13 cellular contexts compared by ENCODE assay signal in genomic region chr15:88802250-88802990, GRCh38. TPM values are rescaled to one million over a fixed set of nuclear protein-coding genes. Genes with fewer than 3 reads are reported as not detected.
A peak's percentile ranks its signal among the peaks of the same experiment; 100 is the strongest.
DNase-seq lines count a peak whose midpoint lies in the region; ATAC-seq and TF ChIP-seq lines count a peak whose summit lies in the region.
"Had no signal": no experiment of that assay in that cellular context is flagged by ENCODE, and none has a peak within 500 bp of the region (broad histone marks: within the 10 kb centered on the region; RNA-seq: fewer than 3 reads in every experiment).

No MANE protein-coding gene starts in this region.

- POLR2A ChIA-PET in CD4-positive, alpha-beta memory T cell (lab: Charles Lee; ENCODE audit: partially characterized antibody), result no interaction called here

- H3K9me3 Mint-ChIP-seq in CD4-positive, alpha-beta memory T cell, result peaks cover 0 to 1% (median 0%) of the 10 kb centered on the region in 8 donors
- no peaks in the 10 kb centered on the region for H3K9me3 Mint-ChIP-seq in endodermal cell
- H3K9me3 Mint-ChIP-seq in neural progenitor cell, result no peaks in the 10 kb centered on the region
- H3K9me3 Mint-ChIP-seq: activated CD4-positive, alpha-beta memory T cell treated with anti-CD3 and anti-CD28 coated beads for 36 hours had no signal

- H3K9me3 ChIP-seq in CD4-positive, alpha-beta memory T cell (ENCODE audit: control insufficient read depth in 1 of 2, low read length in 2 of 2), result no peaks in the 10 kb centered on the region
- no peaks in the 10 kb centered on the region for H3K9me3 ChIP-seq in MG63
- no peaks in the 10 kb centered on the region for H3K9me3 ChIP-seq in endodermal cell (ENCODE audit: control insufficient read depth, low read length)
- H3K9me3 ChIP-seq in neural progenitor cell (ENCODE audit: low read depth), result no peaks in the 10 kb centered on the region
- H3K9me3 ChIP-seq in Peyer's patch, result no peaks in the 10 kb centered on the region
- H3K9me3 ChIP-seq: SK-N-SH, upper lobe of right lung had no signal

- peaks cover 5% of the 10 kb centered on the region for H3K27me3 ChIP-seq in CD4-positive, alpha-beta memory T cell (ENCODE audit: insufficient read depth, low read length)
- peaks cover 37% of the 10 kb centered on the region for H3K27me3 ChIP-seq in MG63
- H3K27me3 ChIP-seq in endodermal cell (ENCODE audit: control insufficient read depth, insufficient read depth, low read length, poor library complexity, severe bottlenecking), result peaks cover 85% of the 10 kb centered on the region
- H3K27me3 ChIP-seq in neural progenitor cell, result peaks cover 97% of the 10 kb centered on the region
- peaks cover 0 to 14% of the 10 kb centered on the region in 2 donors for H3K27me3 ChIP-seq in Peyer's patch

- H3K4me3 ChIP-seq in CD4-positive, alpha-beta memory T cell (ENCODE audit: low read length in 2 of 2), result no peak overlapping the region
- H3K4me3 ChIP-seq in MG63, result peak overlapping the region; percentile 30
- H3K4me3 ChIP-seq in endodermal cell (ENCODE audit: low read length), result peak overlapping the region; percentile 75
- H3K4me3 ChIP-seq in neural progenitor cell, result peak overlapping the region; percentile 86
- peak overlapping the region in 2 of 4 donors; percentile 12 to 17 for H3K4me3 ChIP-seq in Peyer's patch
- H3K4me3 ChIP-seq: upper lobe of right lung had no signal

- H3K36me3 ChIP-seq in CD4-positive, alpha-beta memory T cell (ENCODE audit: insufficient read depth, low read length), result no peaks in the 10 kb centered on the region
- H3K36me3 ChIP-seq in MG63 (no peaks in the 10 kb centered on the region), endodermal cell (ENCODE audit: control insufficient read depth, insufficient read depth, low read length) (no peaks in the 10 kb centered on the region), neural progenitor cell (no peaks in the 10 kb centered on the region), Peyer's patch (no peaks in the 10 kb centered on the region)
- H3K36me3 ChIP-seq: upper lobe of right lung had no signal

- no peak overlapping the region for H3K27ac Mint-ChIP-seq in CD4-positive, alpha-beta memory T cell
- no peak overlapping the region for H3K27ac Mint-ChIP-seq in endodermal cell
- no peak overlapping the region for H3K27ac Mint-ChIP-seq in neural progenitor cell
- H3K27ac Mint-ChIP-seq: activated CD4-positive, alpha-beta memory T cell treated with anti-CD3 and anti-CD28 coated beads for 36 hours had no signal

- H3K4me3 Mint-ChIP-seq in CD4-positive, alpha-beta memory T cell, result peak overlapping the region in 7 of 8 donors; percentile 43 to 89 (median 71)
- peak overlapping the region; percentile 68 for H3K4me3 Mint-ChIP-seq in endodermal cell
- peak overlapping the region; percentile 93 for H3K4me3 Mint-ChIP-seq in neural progenitor cell
- H3K4me3 Mint-ChIP-seq: activated CD4-positive, alpha-beta memory T cell treated with anti-CD3 and anti-CD28 coated beads for 36 hours had no signal

- no peaks in the 10 kb centered on the region for H3K36me3 Mint-ChIP-seq in CD4-positive, alpha-beta memory T cell
- H3K36me3 Mint-ChIP-seq in endodermal cell (ENCODE audit: low read depth), result no peaks in the 10 kb centered on the region
- H3K36me3 Mint-ChIP-seq in neural progenitor cell, result no peaks in the 10 kb centered on the region
- H3K36me3 Mint-ChIP-seq: activated CD4-positive, alpha-beta memory T cell treated with anti-CD3 and anti-CD28 coated beads for 36 hours had no signal

- H3K4me1 ChIP-seq in CD4-positive, alpha-beta memory T cell (ENCODE audit: insufficient read depth, low read length), result no peaks in the 10 kb centered on the region
- no peaks in the 10 kb centered on the region for H3K4me1 ChIP-seq in endodermal cell (ENCODE audit: control insufficient read depth, insufficient read depth, low read length)
- peaks cover 6% of the 10 kb centered on the region for H3K4me1 ChIP-seq in neural progenitor cell
- H3K4me1 ChIP-seq in Peyer's patch, result no peaks in the 10 kb centered on the region
- H3K4me1 ChIP-seq: upper lobe of right lung had no signal

- no peak for TF ChIP-seq CTCF in endodermal cell (conservative IDR thresholded peaks at IDR 0.05)
- no peak for TF ChIP-seq CTCF in neural progenitor cell (IDR thresholded peaks at IDR 0.05)
- TF ChIP-seq CTCF in Peyer's patch (IDR thresholded peaks at IDR 0.05), result no peak

- H3F3A ChIP-seq in neural progenitor cell (ENCODE audit: low read depth), result peaks cover 10% of the 10 kb centered on the region

- CTCF ChIA-PET in CD4-positive, alpha-beta memory T cell (lab: Charles Lee; ENCODE audit: partially characterized antibody), result no interaction called here

- peaks cover 47 to 51% of the 10 kb centered on the region in 2 donors for H3K27me3 Mint-ChIP-seq in CD4-positive, alpha-beta memory T cell
- H3K27me3 Mint-ChIP-seq in endodermal cell (ENCODE audit: insufficient read depth) (peaks cover 86% of the 10 kb centered on the region), neural progenitor cell (ENCODE audit: insufficient read depth, low read depth) (peaks cover 53% of the 10 kb centered on the region)

- intact Hi-C loops in CD4-positive, alpha-beta memory T cell (cut with micrococcal nuclease), result loop anchor here (10.0 kb wide), 1 partner anchor 178 kb away; the partner anchor contains the start of gene AEN

- peaks cover 11% of the 10 kb centered on the region for H4K20me1 ChIP-seq in neural progenitor cell (ENCODE audit: low read depth)

- H3K79me2 ChIP-seq in neural progenitor cell (ENCODE audit: low read depth), result no peaks in the 10 kb centered on the region

- H3K27ac ChIP-seq in CD4-positive, alpha-beta memory T cell (ENCODE audit: low read depth, low read length), result no peak overlapping the region
- H3K27ac ChIP-seq in endodermal cell (ENCODE audit: low read depth, low read length) (no peak overlapping the region), neural progenitor cell (no peak overlapping the region), Peyer's patch (no peak overlapping the region)
- H3K27ac ChIP-seq: upper lobe of right lung had no signal

- no peak for ATAC-seq in HG03457 (IDR thresholded peaks at IDR 0.05; ENCODE audit: unreplicated experiment)
- ATAC-seq: upper lobe of right lung had no signal

- peak overlapping the region; percentile 95 for H2AFZ ChIP-seq in neural progenitor cell (replicated peaks)

- H3K9ac ChIP-seq in endodermal cell (ENCODE audit: extremely low read depth, low read length, poor library complexity, severe bottlenecking) (no peak overlapping the region), neural progenitor cell (no peak overlapping the region)
- H3K9ac ChIP-seq: SK-N-SH had no signal

- DNase-seq in CD4-positive, alpha-beta memory T cell, result no peak
- no peak for DNase-seq in MG63
- DNase-seq in endodermal cell, result no peak
- no peak for DNase-seq in neural progenitor cell (ENCODE audit: low spot score)
- DNase-seq in NCI-H1436 treated with DMSO at 0.1 percent for 48 hours (lab: John Stamatoyannopoulos, UW), result no peak
- no peak for DNase-seq in stimulated activated CD4-positive, alpha-beta T cell treated with anti-CD3 and anti-CD28 coated beads, Interleukin-4, amount 100 ng/mL, for 4 hours
- DNase-seq in Peyer's patch, result no peak
- DNase-seq: activated CD4-positive, alpha-beta memory T cell treated with anti-CD3 and anti-CD28 coated beads for 36 hours; Calu3; NCI-H1092 treated with DMSO at 0.1 percent for 48 hours; upper lobe of right lung had no signal

- 17 to 38% methylated on average over 1 to 20 of the region's 20 CpGs for WGBS in endodermal cell (ENCODE audit: insufficient coverage in 1 of 2, insufficient read length in 1 of 2), 2 experiments

- peaks cover 5 to 14% (median 9%) of the 10 kb centered on the region in 4 donors for H3K4me1 Mint-ChIP-seq in CD4-positive, alpha-beta memory T cell
- H3K4me1 Mint-ChIP-seq in endodermal cell, result peaks cover 6% of the 10 kb centered on the region
- H3K4me1 Mint-ChIP-seq in neural progenitor cell, result peaks cover 3% of the 10 kb centered on the region

- peak overlapping the region; percentile 99 for H3K4me2 ChIP-seq in neural progenitor cell
- H3K4me2 ChIP-seq: SK-N-SH had no signal

- no peak for TF ChIP-seq POLR2A in Peyer's patch (IDR thresholded peaks at IDR 0.05)

RNA-seq across cellular contexts. Expression of gene ACAN, which starts 0.8 kb away (rescaled TPM):
- not detected for total RNA-seq in CD4-positive, alpha-beta memory T cell
- under 1 TPM in 1 of 2 donors, not detected in 1; 0.02 TPM for polyA plus RNA-seq in CD4-positive, alpha-beta memory T cell
- total RNA-seq in MG63 (2014; rRNA removed; shearing (Covaris generic); ENCODE audit: low replicate concordance), result 0.05 and 0.16 TPM in 2 replicates
- under 1 TPM; 0.38 to 0.75 TPM for total RNA-seq in endodermal cell
- polyA plus RNA-seq in endodermal cell (2013, experiment 1 of 2), result 0.46 TPM
- polyA plus RNA-seq in endodermal cell (2013, experiment 2 of 2), result 0.58 TPM
- 0.06 and 0.34 TPM in 2 replicates for total RNA-seq in neural progenitor cell (ENCODE audit: low replicate concordance)
- under 1 TPM in 1 of 4 donors, not detected in 3; 0.38 TPM for total RNA-seq in Peyer's patch
- total RNA-seq: activated CD4-positive, alpha-beta memory T cell treated with anti-CD3 and anti-CD28 coated beads for 36 hours; Calu3 had no signal
- polyA plus RNA-seq: SK-N-SH had no signal

Comparison
In these comparisons a context has a peak if more than half of its experiments do, and no peak if none do; other contexts are left out.
1. H3K4me3 ChIP-seq: peak in MG63 (single experiment), endodermal cell (single experiment) and neural progenitor cell (single experiment); none in CD4-positive, alpha-beta memory T cell (0 of 2).
2. Peak in every context shown above with its lines, with median percentiles within 50 percentile points of each other: H3K4me3 Mint-ChIP-seq.